In genomic region chr3:178343433-178344038, GRCh38 we compare ENCODE assay signal across 1 cellular context.
TF ChIP-seq lines count a peak whose summit lies in the region.

No MANE protein-coding gene starts in this region.

TF ChIP-seq in H1, 55 proteins besides CTCF, POLR2A, EP300 and RAD21:
- TF ChIP-seq BACH1 (IDR thresholded peaks at IDR 0.05; ENCODE audit: low read length) (no peak), SP4 (IDR thresholded peaks at IDR 0.05; ENCODE audit: low read length) (no peak), MAX (IDR thresholded peaks at IDR 0.05) (no peak), SP1 (IDR thresholded peaks at IDR 0.05; ENCODE audit: low read depth, low read length) (no peak), JUN (IDR thresholded peaks at IDR 0.05; ENCODE audit: low read depth, low read length) (no peak), ATF3 (IDR thresholded peaks at IDR 0.05; ENCODE audit: insufficient read depth, low read depth, low read length) (no peak), POLR2AphosphoS5 (IDR thresholded peaks at IDR 0.05; ENCODE audit: low read depth, low read length) (no peak), GABPA (IDR thresholded peaks at IDR 0.05; ENCODE audit: borderline replicate concordance, insufficient read depth, low read length) (no peak), TEAD4 (IDR thresholded peaks at IDR 0.05; ENCODE audit: low read depth, low read length) (no peak), JUND (IDR thresholded peaks at IDR 0.05; ENCODE audit: low read length) (no peak), SIX5 (IDR thresholded peaks at IDR 0.05; ENCODE audit: low read depth, low read length) (no peak), EZH2 (IDR thresholded peaks at IDR 0.05; ENCODE audit: low read depth, low read length, severe bottlenecking) (no peak), HDAC6 (IDR thresholded peaks at IDR 0.05; ENCODE audit: low read depth, low read length) (no peak), SAP30 (IDR thresholded peaks at IDR 0.05; ENCODE audit: insufficient read depth, insufficient replicate concordance, low read length) (no peak), CEBPB (IDR thresholded peaks at IDR 0.05; ENCODE audit: low read depth, low read length) (no peak), NRF1 (IDR thresholded peaks at IDR 0.05; ENCODE audit: low read depth, low read length) (no peak), CREB1 (IDR thresholded peaks at IDR 0.05) (no peak), ATF2 (IDR thresholded peaks at IDR 0.05; ENCODE audit: low read length) (no peak), SP2 (IDR thresholded peaks at IDR 0.05; ENCODE audit: low read length) (no peak), GTF2F1 (IDR thresholded peaks at IDR 0.05; ENCODE audit: borderline replicate concordance, low read depth, low read length) (no peak)
